17 cellular contexts compared by ENCODE assay signal in genomic region chr5:169339869-169340268, GRCh38. TPM values are rescaled to one million over a fixed set of nuclear protein-coding genes. Genes with fewer than 3 reads are reported as not detected.
DNase-seq lines count a peak whose midpoint lies in the region; ATAC-seq and TF ChIP-seq lines count a peak whose summit lies in the region.
"Had no signal": no experiment of that assay in that cellular context is flagged by ENCODE, and none has a peak within 500 bp of the region (broad histone marks: within the 10 kb centered on the region; RNA-seq: fewer than 3 reads in every experiment).

No MANE protein-coding gene starts in this region.

- no peaks in the 10 kb centered on the region for H3K27me3 ChIP-seq in gastrocnemius medialis
- H3K27me3 ChIP-seq: brain microvascular endothelial cell had no signal

- no peaks in the 10 kb centered on the region for H3K9me3 ChIP-seq in gastrocnemius medialis

- in situ Hi-C loops in gastrocnemius medialis (cut with MboI; ENCODE audit: low sequenced_read_pairs in 4 of 4), result no loop called here

- H3K4me1 ChIP-seq in gastrocnemius medialis, result no peaks in the 10 kb centered on the region

- no peak overlapping the region for H3K27ac ChIP-seq in gastrocnemius medialis
- H3K27ac ChIP-seq: brain microvascular endothelial cell had no signal

- TF ChIP-seq CTCF in gastrocnemius medialis (IDR thresholded peaks at IDR 0.05 in 4 of 5, conservative IDR thresholded peaks at IDR 0.05 in 1 of 5), result no peak

- intact Hi-C loops in gastrocnemius medialis (cut with DNase I; ENCODE audit: low total_unique reads) (no loop called here), sciatic nerve (cut with DNase I) (no loop called here)

- no peaks in the 10 kb centered on the region for H3K36me3 ChIP-seq in gastrocnemius medialis
- H3K36me3 ChIP-seq: brain microvascular endothelial cell had no signal

- ATAC-seq in GM18499 (IDR thresholded peaks at IDR 0.05; ENCODE audit: insufficient read depth, unreplicated experiment), result peak; percentile 43
- peak; percentile 75 for ATAC-seq in GM19438 (IDR thresholded peaks at IDR 0.05; ENCODE audit: low read depth, unreplicated experiment)
- ATAC-seq in HG02610 (IDR thresholded peaks at IDR 0.05; ENCODE audit: unreplicated experiment), result peak; percentile 90
- peak; percentile 90 for ATAC-seq in HG03135 (IDR thresholded peaks at IDR 0.05; ENCODE audit: unreplicated experiment)
- ATAC-seq in gastrocnemius medialis, result no peak
- no peak for ATAC-seq in sciatic nerve
- ATAC-seq: activated CD8-positive, alpha-beta memory T cell treated with anti-CD3 and anti-CD28 coated beads, Interleukin-2, amount 10 ng/mL, durations not matched to agents 7 days and 5 days; stimulated activated naive B cell treated with anti-CD40 and anti-IgM and Interleukin-4, amounts not matched to agents 10 μg/mL and 1 μg/mL and 100 μg/mL, for 72 hours had no signal

- no peak overlapping the region for H3K4me3 ChIP-seq in gastrocnemius medialis

- DNase-seq in gastrocnemius medialis (no peak), sciatic nerve (ENCODE audit: low spot score) (no peak), NCI-H510A treated with DMSO at 0.1 percent for 48 hours (lab: John Stamatoyannopoulos, UW) (no peak), OCI-M1 (lab: John Stamatoyannopoulos, UW) (no peak)
- DNase-seq: 8988T; activated CD4-positive, CD25-positive, alpha-beta regulatory T cell; activated CD8-positive, alpha-beta memory T cell treated with anti-CD3 and anti-CD28 coated beads, Interleukin-2, amount 10 ng/mL, durations not matched to agents 7 days and 5 days; activated naive CD4-positive, alpha-beta T cell treated with anti-CD3 and anti-CD28 coated beads, Interleukin-2, amount 10 ng/mL, durations not matched to agents 7 days and 5 days; brain microvascular endothelial cell; kidney glomerular epithelial cell; NCI-H1694; stimulated activated naive B cell treated with anti-CD40 and anti-IgM and Interleukin-4, amounts not matched to agents 10 μg/mL and 1 μg/mL and 100 μg/mL, for 72 hours; SW 1271 had no signal

- no peak for TF ChIP-seq POLR2A in gastrocnemius medialis (IDR thresholded peaks at IDR 0.05)

RNA-seq across cellular contexts. Expression of gene SLIT3, which starts 38.9 kb away (rescaled TPM):
- total RNA-seq in gastrocnemius medialis (1 to 10 TPM in 3 of 4 donors, under 1 TPM in 1; 0.97 to 6.1 (median 3.4) TPM), sciatic nerve (50.6 TPM)

Comparison
In these comparisons a context has a peak if more than half of its experiments do, and no peak if none do; other contexts are left out.
1. ATAC-seq: peak in GM18499 (single experiment), GM19438 (single experiment), HG02610 (single experiment) and HG03135 (single experiment); none in gastrocnemius medialis (0 of 2) and sciatic nerve (single experiment).